Comparison of ENCODE assay signal across 19 cellular contexts in genomic region chr17:74964246-74964761, GRCh38. TPM values are rescaled to one million over a fixed set of nuclear protein-coding genes. Genes with fewer than 3 reads are reported as not detected.
DNase-seq lines count a peak whose midpoint lies in the region; ATAC-seq and TF ChIP-seq lines count a peak whose summit lies in the region.
"Had no signal": no experiment of that assay in that cellular context is flagged by ENCODE, and none has a peak within 500 bp of the region (broad histone marks: within the 10 kb centered on the region; RNA-seq: fewer than 3 reads in every experiment).

No MANE protein-coding gene starts in this region.

- no peak for TF ChIP-seq CTCF in dorsolateral prefrontal cortex (IDR thresholded peaks at IDR 0.05 in 54 of 56, conservative IDR thresholded peaks at IDR 0.05 in 2 of 56; ENCODE audit: low read depth in 1 of 56, partially characterized antibody in 56 of 56)
- TF ChIP-seq CTCF in osteoblast (IDR thresholded peaks at IDR 0.05; ENCODE audit: extremely low read depth, low read depth, low read length), result no peak

- no peak overlapping the region for H3K4me3 ChIP-seq in dorsolateral prefrontal cortex
- no peak overlapping the region for H3K4me3 ChIP-seq in osteoblast (ENCODE audit: insufficient read depth, low read length)
- H3K4me3 ChIP-seq: GM23338 had no signal

- no peak for DNase-seq in dorsolateral prefrontal cortex
- peak; percentile 62 for DNase-seq in osteoblast (ENCODE audit: insufficient read length, low spot score, missing footprints)
- DNase-seq in GM03348 (ENCODE audit: low spot score), result no peak
- DNase-seq in midbrain (lab: John Stamatoyannopoulos, UW), result no peak
- DNase-seq: ACHN; BE2C; CD4-positive, CD25-positive, alpha-beta regulatory T cell; CD8-positive, alpha-beta memory T cell; COR-L47; DMS 273 treated with DMSO at 0.1 percent for 48 hours; DMS53; DND-41; EL; HFFc6 had no signal

- no peaks in the 10 kb centered on the region for H3K79me2 ChIP-seq in osteoblast (ENCODE audit: insufficient read depth, low read length)

- H3K36me3 ChIP-seq in osteoblast (ENCODE audit: insufficient read depth, low read length), result no peaks in the 10 kb centered on the region
- H3K36me3 ChIP-seq: BE2C had no signal

- no peak overlapping the region for H2AFZ ChIP-seq in osteoblast (ENCODE audit: low read length)
- H2AFZ ChIP-seq: GM23338 had no signal

- intact Hi-C loops in dorsolateral prefrontal cortex (cut with DNase I), result loop anchor here (2.0 to 5.0 kb wide), 3 partner anchors 68 to 238 kb away; no protein-coding TSS in a partner anchor

- no peak for ATAC-seq in GM18909 (IDR thresholded peaks at IDR 0.05; ENCODE audit: poor library complexity, unreplicated experiment)
- ATAC-seq: HCT116 had no signal

- H3K4me1 ChIP-seq in osteoblast (ENCODE audit: insufficient read depth, low read length), result peaks cover 5% of the 10 kb centered on the region
- H3K4me1 ChIP-seq: BE2C had no signal

- no peak overlapping the region for H3K4me2 ChIP-seq in osteoblast (ENCODE audit: insufficient read depth, low read length)
- H3K4me2 ChIP-seq: GM23338 had no signal

- H3K27ac ChIP-seq in angular gyrus (ENCODE audit: low read depth, low read length) (peak overlapping the region; percentile 93), dorsolateral prefrontal cortex (peak overlapping the region in 58 of 59 donors; percentile 5 to 99 (median 94)), osteoblast (ENCODE audit: low read depth, low read length) (no peak overlapping the region)

- H4K20me1 ChIP-seq in osteoblast (ENCODE audit: insufficient read depth, low read length), result no peaks in the 10 kb centered on the region

- H3K27me3 ChIP-seq in dorsolateral prefrontal cortex, result no peaks in the 10 kb centered on the region
- no peaks in the 10 kb centered on the region for H3K27me3 ChIP-seq in osteoblast (ENCODE audit: insufficient read depth, low read length)
- H3K27me3 ChIP-seq: BE2C had no signal

- no peaks in the 10 kb centered on the region for H3K9me3 ChIP-seq in osteoblast (ENCODE audit: low read depth, low read length)
- H3K9me3 ChIP-seq: BE2C had no signal

RNA-seq across cellular contexts. Expression of gene HID1, which starts 8.3 kb away (rescaled TPM):
- total RNA-seq in dorsolateral prefrontal cortex (100 to 1,000 TPM in 81 of 120 experiments, 10 to 100 TPM in 39; 70.3 to 228 (median 111) TPM), osteoblast (0.36 TPM in 1 of 2 replicates, not detected in the other)

RNA-seq across cellular contexts. Expression of gene CDR2L, which starts 23.1 kb away (rescaled TPM):
- total RNA-seq in dorsolateral prefrontal cortex (10 to 100 TPM; 11.9 to 63.9 (median 22.6) TPM), osteoblast (15.9 and 16.6 TPM in 2 replicates)
- total RNA-seq: CD4-positive, CD25-positive, alpha-beta regulatory T cell had no signal

RNA-seq across cellular contexts. Expression of gene OTOP3, which starts 28.6 kb away (rescaled TPM):
- total RNA-seq in dorsolateral prefrontal cortex, result not detected
- not detected in 2 replicates for total RNA-seq in osteoblast
- total RNA-seq: CD4-positive, CD25-positive, alpha-beta regulatory T cell; CD8-positive, alpha-beta memory T cell; GM23338; HepG2; HFFc6 had no signal

RNA-seq across cellular contexts. Expression of gene OTOP2, which starts 40.2 kb away (rescaled TPM):
- total RNA-seq in dorsolateral prefrontal cortex (not detected), osteoblast (not detected in 2 replicates)
- total RNA-seq: CD4-positive, CD25-positive, alpha-beta regulatory T cell; CD8-positive, alpha-beta memory T cell; GM23338; HepG2; HFFc6 had no signal

RNA-seq across cellular contexts. Expression of gene USH1G, which starts 41.2 kb away (rescaled TPM):
- under 1 TPM in 3 of 120 experiments, not detected in 117; 0.10 to 0.19 (median 0.16) TPM for total RNA-seq in dorsolateral prefrontal cortex
- total RNA-seq in osteoblast, result not detected in 2 replicates
- total RNA-seq: CD4-positive, CD25-positive, alpha-beta regulatory T cell; CD8-positive, alpha-beta memory T cell; HFFc6 had no signal

Comparison
In these comparisons a context has a peak if more than half of its experiments do, and no peak if none do; other contexts are left out.
1. RNA of gene HID1, which starts 8.3 kb away (total RNA-seq): 70.3 to 228 TPM in dorsolateral prefrontal cortex; 0.36 TPM in osteoblast; every median in the first group is over 10 times any median in the second.